17 cellular contexts compared by ENCODE assay signal in genomic region chr1:36825226-36825625, GRCh38.
DNase-seq lines count a peak whose midpoint lies in the region; ATAC-seq, FAIRE-seq and TF ChIP-seq lines count a peak whose summit lies in the region.
"Had no signal": no experiment of that assay in that cellular context is flagged by ENCODE, and none has a peak within 500 bp of the region (broad histone marks: within the 10 kb centered on the region; RNA-seq: fewer than 3 reads in every experiment).

No MANE protein-coding gene starts in this region.

- H3K36me3 ChIP-seq in kidney (ENCODE audit: control insufficient read depth in 1 of 2, insufficient read depth in 2 of 2, low read length in 2 of 2) (no peaks in the 10 kb centered on the region), neuronal stem cell (replicated peaks in 1 of 2; ENCODE audit: control insufficient read depth in 2 of 2, insufficient read depth in 2 of 2, low read length in 2 of 2) (no peaks in the 10 kb centered on the region)

- no peak overlapping the region for H3K14ac ChIP-seq in neuronal stem cell (ENCODE audit: low read length)

- no peak overlapping the region for H3K9ac ChIP-seq in kidney (ENCODE audit: low read length in 2 of 2)
- no peak overlapping the region for H3K9ac ChIP-seq in neuronal stem cell (ENCODE audit: low read depth, low read length, poor library complexity)

- DNase-seq in HL-60 (ENCODE audit: low read depth in 1 of 2, low spot score in 1 of 2) (no peak), kidney (peak; percentile 15), neuronal stem cell (ENCODE audit: low spot score) (no peak), SIG-M5 (lab: John Stamatoyannopoulos, UW) (no peak), T-helper 2 cell (no peak)
- DNase-seq in effector CD4-positive, alpha-beta T cell = no peak
- DNase-seq: CD4-positive, CD25-positive, alpha-beta regulatory T cell; CD8-positive, alpha-beta memory T cell; COR-L47; DMS 273 treated with DMSO at 0.1 percent for 48 hours; DMS53; DND-41; EL; GOT3; H9 had no signal

- FAIRE-seq in kidney (lab: Jason Lieb, UNC) = no peak
- FAIRE-seq: GM12878 had no signal

- H3K9me3 ChIP-seq in kidney (ENCODE audit: control insufficient read depth in 1 of 2, low read length in 2 of 2) = no peaks in the 10 kb centered on the region
- H3K9me3 ChIP-seq in neuronal stem cell (replicated peaks in 1 of 2; ENCODE audit: control insufficient read depth in 2 of 2, insufficient read depth in 1 of 2, low read depth in 1 of 2, low read length in 2 of 2) = no peaks in the 10 kb centered on the region

- peak overlapping the region; percentile 39 for H3K18ac ChIP-seq in neuronal stem cell (ENCODE audit: low read length)

- intact Hi-C loops in kidney (cut with DNase I) = no loop called here

- no peaks in the 10 kb centered on the region for H3K27me3 ChIP-seq in HL-60 (ENCODE audit: insufficient read depth, poor library complexity, severe bottlenecking)
- peaks cover 0 to 19% (median 0%) of the 10 kb centered on the region in 3 experiments for H3K27me3 ChIP-seq in neuronal stem cell (ENCODE audit: control insufficient read depth in 3 of 3, insufficient read depth in 3 of 3, low read depth in 1 of 3, low read length in 3 of 3)

- H4K91ac ChIP-seq in neuronal stem cell (ENCODE audit: low read depth, low read length, poor library complexity) = peak overlapping the region; percentile 44

- H2BK15ac ChIP-seq in neuronal stem cell (ENCODE audit: low read length) = peak overlapping the region; percentile 13

- no peak overlapping the region for H4K8ac ChIP-seq in neuronal stem cell (ENCODE audit: low read depth, low read length)

- H3K79me1 ChIP-seq in neuronal stem cell (ENCODE audit: low read depth, low read length) = no peaks in the 10 kb centered on the region

- peak overlapping the region; percentile 7 for H3K4ac ChIP-seq in neuronal stem cell (ENCODE audit: low read length)

- WGBS in neuronal stem cell (ENCODE audit: extremely low coverage in 2 of 2, insufficient read length in 2 of 2, insufficient replicate concordance in 1 of 2), 2 donors = no CpG with 5 or more reads among the region's 6 CpGs

- TF ChIP-seq CTCF in HL-60 (IDR thresholded peaks at IDR 0.05; ENCODE audit: insufficient read depth, low read length) (no peak), kidney (IDR thresholded peaks at IDR 0.05; ENCODE audit: borderline replicate concordance, extremely low read depth, insufficient read depth) (no peak)

- H2AK5ac ChIP-seq in neuronal stem cell (ENCODE audit: low read depth, low read length) = peak overlapping the region; percentile 0

- H3K4me3 ChIP-seq in HL-60 (replicated peaks; ENCODE audit: insufficient read depth, low read length) (no peak overlapping the region), kidney (ENCODE audit: low read length in 2 of 2) (no peak overlapping the region), neuronal stem cell (ENCODE audit: low read length in 2 of 2) (no peak overlapping the region)
- H3K4me3 ChIP-seq: GM12878 had no signal

- peak overlapping the region; percentile 30 for H2BK5ac ChIP-seq in neuronal stem cell (ENCODE audit: low read length)

- H3K23ac ChIP-seq in neuronal stem cell (ENCODE audit: low read depth, low read length, poor library complexity) = peak overlapping the region; percentile 13

- H3K27ac ChIP-seq in HL-60 (replicated peaks) = peak overlapping the region; percentile 71; the same call in 1 of the 2 replicates
- H3K27ac ChIP-seq in kidney (ENCODE audit: low read depth in 2 of 2, low read length in 2 of 2) = no peak overlapping the region
- no peak overlapping the region for H3K27ac ChIP-seq in neuronal stem cell (replicated peaks; ENCODE audit: low read length)

- peak overlapping the region; percentile 3 for H2BK120ac ChIP-seq in neuronal stem cell (ENCODE audit: low read depth, low read length)

- no peak overlapping the region for H3K4me2 ChIP-seq in neuronal stem cell (ENCODE audit: insufficient read depth, low read length, poor library complexity, severe bottlenecking)

- no peak overlapping the region for H2BK12ac ChIP-seq in neuronal stem cell (ENCODE audit: low read length)

- ATAC-seq in GM21529 (IDR thresholded peaks at IDR 0.05; ENCODE audit: unreplicated experiment) = no peak
- ATAC-seq: GM12878 had no signal

- no peak overlapping the region for H2AFZ ChIP-seq in neuronal stem cell (ENCODE audit: low read length)

- H3K4me1 ChIP-seq in kidney (ENCODE audit: control insufficient read depth in 1 of 2, insufficient read depth in 1 of 2, low read depth in 1 of 2, low read length in 2 of 2) = no peaks in the 10 kb centered on the region
- peaks cover 0 to 13% of the 10 kb centered on the region in 2 donors for H3K4me1 ChIP-seq in neuronal stem cell (ENCODE audit: control insufficient read depth in 2 of 2, insufficient read depth in 1 of 2, low read depth in 1 of 2, low read length in 2 of 2)
